In the genomic region with DNA sequence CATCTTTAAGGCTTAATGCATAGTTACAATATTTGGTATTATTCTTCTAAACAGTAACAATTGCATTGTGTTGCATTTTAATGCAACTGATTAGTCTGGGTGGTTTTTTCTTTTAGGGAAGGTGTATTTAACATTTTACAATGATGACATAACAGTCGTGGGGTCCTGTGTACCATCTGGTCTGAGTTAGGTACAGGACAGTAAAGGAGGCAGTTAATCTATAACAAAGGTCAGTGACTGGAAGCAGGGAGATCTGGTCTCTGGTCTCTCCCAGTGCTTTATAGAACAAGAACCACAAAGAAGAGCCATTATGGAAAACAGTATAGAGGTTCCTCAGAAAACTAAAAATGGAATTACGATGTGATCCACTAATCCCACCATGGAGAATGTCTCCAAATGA, we compare ENCODE assay signal across 32 cellular contexts. TPM values are rescaled to one million over a fixed set of nuclear protein-coding genes. Genes with fewer than 3 reads are reported as not detected.
"Had no signal": no experiment of that assay in that cellular context is flagged by ENCODE, and none has a peak within 500 bp of the region (broad histone marks: within the 10 kb centered on the region; RNA-seq: fewer than 3 reads in every experiment).

No MANE protein-coding gene starts in this region.

- H3K36me3 ChIP-seq: stomach, suprapubic skin, thoracic aorta, thyroid gland, tibial artery, tibial nerve, transverse colon, upper lobe of left lung, upper lobe of right lung, uterus, vagina had no signal

- ATAC-seq: stimulated activated effector memory CD8-positive, alpha-beta T cell treated with anti-CD3 and anti-CD28 coated beads, Interleukin-12 subunit alpha, Interleukin-12 subunit beta, amount 100 ng/mL, for 72 hours; stimulated activated memory B cell treated with anti-CD40 and anti-IgM and Interleukin-4, amounts not matched to agents 10 μg/mL and 1 μg/mL and 100 μg/mL, for 72 hours; stimulated activated naive B cell treated with anti-CD40 and anti-IgM and Interleukin-4, amounts not matched to agents 10 μg/mL and 1 μg/mL and 100 μg/mL, for 72 hours; stimulated activated naive CD8-positive, alpha-beta T cell treated with anti-CD3 and anti-CD28 coated beads, Interleukin-15, amount 100 ng/mL, for 72 hours; stimulated activated naive CD8-positive, alpha-beta T cell treated with anti-CD3 and anti-CD28 coated beads, Interleukin-15, Interleukin-2, amounts not matched to agents 100 U/mL and 50 U/mL, for 24 hours; upper lobe of right lung had no signal

- H3K9me3 ChIP-seq: stomach, suprapubic skin, testis, thoracic aorta, thyroid gland, tibial artery, transverse colon, upper lobe of left lung, upper lobe of right lung, uterus, vagina had no signal

- H3K27me3 ChIP-seq: testis, tibial artery, tibial nerve, upper lobe of left lung, uterus, vagina had no signal

- DNase-seq: stimulated activated CD4-positive, alpha-beta T cell treated with anti-CD3 and anti-CD28 coated beads, Interleukin-2, amount 100 ng/mL, for 48 hours; stimulated activated CD4-positive, alpha-beta T cell treated with anti-CD3 and anti-CD28 coated beads, Interleukin-4, amount 100 ng/mL, for 1 hour; stimulated activated CD4-positive, alpha-beta T cell treated with anti-CD3 and anti-CD28 coated beads, Interleukin-4, amount 100 ng/mL, for 24 hours; stimulated activated CD4-positive, alpha-beta T cell treated with anti-CD3 and anti-CD28 coated beads, Interleukin-4, amount 100 ng/mL, for 4 hours; stimulated activated CD8-positive, alpha-beta memory T cell treated with anti-CD3 and anti-CD28 coated beads, Interleukin-4, amount 100 ng/mL, for 48 hours; stimulated activated naive B cell treated with anti-CD40 and anti-IgM and Interleukin-4, amounts not matched to agents 10 μg/mL and 1 μg/mL and 100 μg/mL, for 72 hours; stimulated activated naive CD4-positive, alpha-beta T cell; stimulated activated naive CD4-positive, alpha-beta T cell treated with Interleukin-2 at 50 U/mL for 16 hours; stimulated activated naive CD8-positive, alpha-beta T cell treated with anti-CD3 and anti-CD28 coated beads, Interleukin-15, amount 100 ng/mL, for 72 hours; stimulated activated naive CD8-positive, alpha-beta T cell treated with anti-CD3 and anti-CD28 coated beads, Interleukin-15, Interleukin-2, amounts not matched to agents 100 U/mL and 50 U/mL, for 24 hours; stomach; substantia nigra; testis; thyroid gland; tibial artery; transverse colon; trophoblast cell; upper lobe of left lung; upper lobe of right lung; uterus had no signal

- H3K4me1 ChIP-seq: stomach, suprapubic skin, testis, thyroid gland, tibial artery, tibial nerve, transverse colon, upper lobe of left lung, upper lobe of right lung, uterus, vagina had no signal

- H3K27ac ChIP-seq: stomach, suprapubic skin, testis, thoracic aorta, thyroid gland, tibial artery, tibial nerve, transverse colon, upper lobe of left lung, upper lobe of right lung, uterus, vagina had no signal

- H3K4me3 ChIP-seq: stomach, suprapubic skin, testis, thoracic aorta, thyroid gland, tibial artery, tibial nerve, transverse colon, upper lobe of left lung, upper lobe of right lung, uterus, vagina had no signal

- FAIRE-seq: urothelium cell line had no signal

RNA-seq across cellular contexts. Expression of gene OR7G2, which starts 2.7 kb away (rescaled TPM):
- total RNA-seq: stomach, subcutaneous adipose tissue, suprapubic skin, temporal lobe, testis, thoracic aorta, thyroid gland, tibial nerve, transverse colon, upper lobe of left lung, upper lobe of right lung, ureter, urinary bladder, uterus, vagina had no signal
- polyA plus RNA-seq: stomach, urinary bladder had no signal

RNA-seq across cellular contexts. Expression of gene OR7G1, which starts 5.6 kb away (rescaled TPM):
- total RNA-seq: stomach, subcutaneous adipose tissue, suprapubic skin, temporal lobe, testis, thoracic aorta, thyroid gland, tibial nerve, transverse colon, upper lobe of left lung, upper lobe of right lung, ureter, urinary bladder, uterus, vagina had no signal
- polyA plus RNA-seq: stomach, thymus, urinary bladder had no signal

RNA-seq across cellular contexts. Expression of gene OR7G3, which starts 16.8 kb away (rescaled TPM):
- total RNA-seq: stomach, subcutaneous adipose tissue, suprapubic skin, temporal lobe, testis, thoracic aorta, thyroid gland, tibial nerve, transverse colon, upper lobe of left lung, upper lobe of right lung, ureter, urinary bladder, uterus, vagina had no signal
- polyA plus RNA-seq: stomach, thymus, urinary bladder had no signal

RNA-seq across cellular contexts. Expression of gene OR1M1, which starts 23.1 kb away (rescaled TPM):
- total RNA-seq: stomach, subcutaneous adipose tissue, suprapubic skin, temporal lobe, thoracic aorta, thyroid gland, transverse colon, upper lobe of left lung, upper lobe of right lung, ureter, urinary bladder, uterus, vagina had no signal
- polyA plus RNA-seq: stomach, urinary bladder had no signal
